Comparison of ENCODE assay signal across 8 cellular contexts in the genomic region with DNA sequence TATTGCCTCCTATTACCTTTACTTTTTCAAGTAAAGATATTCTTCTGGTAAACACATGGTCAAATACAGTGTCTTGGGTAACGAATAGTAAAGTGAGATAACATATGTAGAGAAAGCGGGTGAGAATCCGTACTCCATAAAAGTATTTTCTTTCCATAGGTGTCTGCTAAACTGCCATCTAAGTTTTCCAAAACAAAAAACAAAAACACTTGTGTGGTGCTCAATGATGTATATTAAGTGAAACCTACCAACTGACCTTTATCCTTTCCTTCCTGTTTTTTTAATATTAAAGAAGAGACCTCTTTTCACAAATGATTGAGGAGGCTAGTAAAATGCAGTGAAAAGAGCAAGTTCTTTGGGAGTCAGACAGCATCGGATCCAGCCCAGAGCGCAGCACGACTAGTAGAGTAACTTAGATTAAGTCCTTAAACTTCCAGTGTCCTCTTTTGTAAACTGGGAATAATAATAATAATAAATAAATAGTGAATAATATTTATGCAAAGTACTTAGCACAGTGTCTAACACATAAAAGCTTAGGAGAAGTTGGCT. TPM values are rescaled to one million over a fixed set of nuclear protein-coding genes. Genes with fewer than 3 reads are reported as not detected.
DNase-seq lines count a peak whose midpoint lies in the region; ATAC-seq and TF ChIP-seq lines count a peak whose summit lies in the region.

No MANE protein-coding gene starts in this region.

- peaks cover 16% of the 10 kb centered on the region for H3K36me3 Mint-ChIP-seq in stimulated activated naive CD8-positive, alpha-beta T cell treated with anti-CD3 and anti-CD28 coated beads, Interleukin-15, Interleukin-2, amounts not matched to agents 100 ng/mL and 50 ng/mL, for 24 hours (ENCODE audit: low read depth)

- WGBS in stomach, 5 donors, result 41 to 49% (median 45%) methylated on average over 6 of the region's 6 CpGs

- H3K9me3 ChIP-seq in SJSA1 (replicated peaks) (no peaks in the 10 kb centered on the region), stomach (no peaks in the 10 kb centered on the region)

- H3K27ac ChIP-seq in SJSA1 (peak overlapping the region; percentile 79), foreskin keratinocyte (peak overlapping the region; percentile 86), stomach (peak overlapping the region in 4 of 5 donors; percentile 87 to 93 (median 92))

- peaks cover 45% of the 10 kb centered on the region for H3K4me1 Mint-ChIP-seq in stimulated activated naive CD8-positive, alpha-beta T cell treated with anti-CD3 and anti-CD28 coated beads, Interleukin-15, Interleukin-2, amounts not matched to agents 100 ng/mL and 50 ng/mL, for 24 hours (ENCODE audit: low read depth)

- H3K4me1 ChIP-seq in SJSA1 (replicated peaks) (peaks cover 16% of the 10 kb centered on the region), foreskin keratinocyte (no peaks in the 10 kb centered on the region), stomach (peaks cover 8 to 39% (median 25%) of the 10 kb centered on the region in 4 donors)

- no peak for ATAC-seq in stimulated activated naive CD8-positive, alpha-beta T cell treated with anti-CD3 and anti-CD28 coated beads, Interleukin-15, Interleukin-2, amounts not matched to agents 100 U/mL and 50 U/mL, for 24 hours
- peak; percentile 8 for ATAC-seq in foreskin keratinocyte
- ATAC-seq in HG02759 (IDR thresholded peaks at IDR 0.05; ENCODE audit: unreplicated experiment), result no peak

- no peak for DNase-seq in stimulated activated naive CD8-positive, alpha-beta T cell treated with anti-CD3 and anti-CD28 coated beads, Interleukin-15, Interleukin-2, amounts not matched to agents 100 U/mL and 50 U/mL, for 24 hours
- DNase-seq in SJSA1 (ENCODE audit: low read depth in 1 of 2, low spot score in 2 of 2) (no peak), foreskin keratinocyte (no peak), stomach (no peak), NCI-H2227 treated with DMSO at 0.1 percent for 48 hours (lab: John Stamatoyannopoulos, UW) (no peak), HuH-7.5 (ENCODE audit: low spot score) (no peak)

- H3K36me3 ChIP-seq in SJSA1, result peaks cover 5% of the 10 kb centered on the region; the same call in 1 of the 2 replicates
- H3K36me3 ChIP-seq in stomach, result peaks cover 0 to 16% (median 10%) of the 10 kb centered on the region in 4 donors

- TF ChIP-seq CTCF in foreskin keratinocyte (conservative IDR thresholded peaks at IDR 0.05) (no peak), stomach (IDR thresholded peaks at IDR 0.05) (no peak)

- peak overlapping the region; percentile 98 for H3K4me3 Mint-ChIP-seq in stimulated activated naive CD8-positive, alpha-beta T cell treated with anti-CD3 and anti-CD28 coated beads, Interleukin-15, Interleukin-2, amounts not matched to agents 100 ng/mL and 50 ng/mL, for 24 hours

- H3K27me3 ChIP-seq in SJSA1 (replicated peaks), result no peaks in the 10 kb centered on the region
- H3K27me3 ChIP-seq in foreskin keratinocyte, result no peaks in the 10 kb centered on the region
- H3K27me3 ChIP-seq in stomach, result no peaks in the 10 kb centered on the region

- no peak for TF ChIP-seq POLR2A in stomach (IDR thresholded peaks at IDR 0.05)

- H3K27me3 Mint-ChIP-seq in stimulated activated naive CD8-positive, alpha-beta T cell treated with anti-CD3 and anti-CD28 coated beads, Interleukin-15, Interleukin-2, amounts not matched to agents 100 ng/mL and 50 ng/mL, for 24 hours, result no peaks in the 10 kb centered on the region

- H3K9me3 Mint-ChIP-seq in stimulated activated naive CD8-positive, alpha-beta T cell treated with anti-CD3 and anti-CD28 coated beads, Interleukin-15, Interleukin-2, amounts not matched to agents 100 ng/mL and 50 ng/mL, for 24 hours, result no peaks in the 10 kb centered on the region

- H3K4me3 ChIP-seq in SJSA1 (peak overlapping the region; percentile 61), stomach (peak overlapping the region; percentile 72 to 87 (median 84))

- peak overlapping the region; percentile 84 for H3K27ac Mint-ChIP-seq in stimulated activated naive CD8-positive, alpha-beta T cell treated with anti-CD3 and anti-CD28 coated beads, Interleukin-15, Interleukin-2, amounts not matched to agents 100 ng/mL and 50 ng/mL, for 24 hours

- intact Hi-C loops in stomach (cut with DNase I; ENCODE audit: low total_unique reads), result no loop called here

- no peak for TF ChIP-seq EP300 in stomach (IDR thresholded peaks at IDR 0.05)

RNA-seq across cellular contexts. Expression of a gene that starts 0.4 kb away (rescaled TPM):
- total RNA-seq in SJSA1 (2014; rRNA removed; shearing (Covaris generic)), result 11.9 and 25.7 TPM in 2 replicates
- 12.2 and 12.3 TPM in 2 replicates for total RNA-seq in foreskin keratinocyte
- 3.7 and 4.1 TPM in 2 replicates for polyA plus RNA-seq in foreskin keratinocyte
- 10 to 100 TPM in 4 of 5 donors, 1 to 10 TPM in 1; 5.2 to 36.7 (median 21.6) TPM for total RNA-seq in stomach
- 1 to 10 TPM; 3.4 to 4.4 (median 4.4) TPM for polyA plus RNA-seq in stomach
